In genomic region chr17:18490016-18490415, GRCh38 we compare ENCODE assay signal across 3 cellular contexts. TPM values are rescaled to one million over a fixed set of nuclear protein-coding genes. Genes with fewer than 3 reads are reported as not detected.
"Had no signal": no experiment of that assay in that cellular context is flagged by ENCODE, and none has a peak within 500 bp of the region (broad histone marks: within the 10 kb centered on the region; RNA-seq: fewer than 3 reads in every experiment).

No MANE protein-coding gene starts in this region.

RNA-seq across cellular contexts. Expression of gene LGALS9C, which starts 13.4 kb away (rescaled TPM):
- total RNA-seq: LHCN-M2, M059J, MCF 10A had no signal
